In the genomic region with DNA sequence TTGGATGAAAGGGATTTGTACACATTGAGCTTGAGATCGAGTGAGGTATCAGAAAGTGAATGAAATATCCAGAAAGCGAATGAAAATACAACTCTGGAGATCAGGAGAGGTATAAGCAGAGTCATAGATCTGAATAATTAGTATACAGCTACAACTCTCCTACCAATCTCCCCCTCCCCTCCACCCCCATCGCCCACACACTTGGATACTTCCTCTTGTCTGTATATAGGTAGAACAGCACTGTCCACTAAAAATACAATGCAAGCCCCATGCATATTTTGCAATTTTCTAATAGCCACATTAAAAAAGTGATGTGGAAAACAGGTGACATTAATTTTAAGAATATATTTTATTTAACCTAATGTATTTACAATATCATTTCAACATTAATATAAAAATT, we compare ENCODE assay signal across 16 cellular contexts.
"Had no signal": no experiment of that assay in that cellular context is flagged by ENCODE, and none has a peak within 500 bp of the region (broad histone marks: within the 10 kb centered on the region; RNA-seq: fewer than 3 reads in every experiment).

No MANE protein-coding gene starts in this region.

- H3K27me3 ChIP-seq: sigmoid colon, stomach had no signal

- ATAC-seq: left cardiac atrium, lower lobe of right lung had no signal

- H3K4me3 Mint-ChIP-seq: activated CD4-positive, alpha-beta memory T cell treated with anti-CD3 and anti-CD28 coated beads for 36 hours; nephron progenitor cell had no signal

- H3K9me3 ChIP-seq: lower lobe of right lung, sigmoid colon, stomach, thoracic aorta had no signal

- H3K4me3 ChIP-seq: lower lobe of right lung, sigmoid colon, stomach, thoracic aorta had no signal

- H3K36me3 ChIP-seq: thoracic aorta had no signal

- H3K9me3 Mint-ChIP-seq: activated CD4-positive, alpha-beta memory T cell treated with anti-CD3 and anti-CD28 coated beads for 36 hours; activated naive CD4-positive, alpha-beta T cell treated with anti-CD3 and anti-CD28 coated beads, Interleukin-2, amount 50 U/mL, for 72 hours; nephron progenitor cell had no signal

- DNase-seq: activated CD4-positive, alpha-beta memory T cell treated with anti-CD3 and anti-CD28 coated beads for 36 hours; activated CD4-positive, alpha-beta T cell treated with anti-CD3 and anti-CD28 coated beads for 1 hour; activated CD8-positive, alpha-beta memory T cell treated with anti-CD3 and anti-CD28 coated beads, Interleukin-2, amount 50 U/mL, for 4 hours; effector CD4-positive, alpha-beta T cell; foreskin melanocyte; head of caudate nucleus; left cardiac atrium; lower lobe of right lung; nephron progenitor cell; sigmoid colon; stimulated activated CD4-positive, alpha-beta T cell treated with anti-CD3 and anti-CD28 coated beads, Interleukin-2, amount 100 ng/mL, for 24 hours; stomach; SW 1271; T-helper 9 cell had no signal

- H3K27ac ChIP-seq: lower lobe of right lung, sigmoid colon, stomach, thoracic aorta had no signal

- H3K27me3 Mint-ChIP-seq: activated CD4-positive, alpha-beta memory T cell treated with anti-CD3 and anti-CD28 coated beads for 36 hours had no signal
